Comparison of ENCODE assay signal across 22 cellular contexts in the genomic region with DNA sequence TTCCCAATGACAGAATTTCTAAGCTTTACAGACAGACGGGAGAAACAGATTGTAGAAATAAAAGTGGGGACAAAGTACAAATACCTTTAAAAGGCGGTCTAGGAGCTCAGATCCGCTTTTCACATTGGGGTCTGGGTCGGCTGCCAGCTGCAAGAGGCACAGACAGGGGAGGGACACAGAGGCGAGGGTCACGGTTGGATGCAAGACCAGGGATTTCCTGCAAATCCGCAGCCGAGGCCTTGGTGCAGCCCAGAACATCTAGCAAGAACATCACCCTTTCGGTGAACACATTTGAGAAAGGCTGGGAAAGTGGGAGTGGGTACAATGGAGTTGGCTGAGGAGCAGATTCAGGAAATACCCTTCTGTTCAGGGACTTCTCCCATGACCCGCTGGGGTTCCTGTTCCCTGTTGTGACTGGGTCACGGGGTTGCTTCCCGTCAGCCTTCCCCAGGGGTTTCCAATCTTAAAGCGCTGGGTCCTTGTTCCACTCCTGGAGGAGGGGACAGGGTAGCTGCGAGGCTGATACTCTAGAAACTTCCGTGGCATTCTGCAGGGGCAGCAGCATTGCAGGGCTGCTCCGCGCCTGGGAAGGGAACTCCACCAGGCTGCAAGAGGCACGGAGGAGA. TPM values are rescaled to one million over a fixed set of nuclear protein-coding genes. Genes with fewer than 3 reads are reported as not detected.
A peak's percentile ranks its signal among the peaks of the same experiment; 100 is the strongest.
DNase-seq lines count a peak whose midpoint lies in the region; ATAC-seq and TF ChIP-seq lines count a peak whose summit lies in the region.
"Had no signal": no experiment of that assay in that cellular context is flagged by ENCODE, and none has a peak within 500 bp of the region (broad histone marks: within the 10 kb centered on the region; RNA-seq: fewer than 3 reads in every experiment).

No MANE protein-coding gene starts in this region.

- H3K9me3 ChIP-seq in right atrium auricular region (no peaks in the 10 kb centered on the region), right lobe of liver (no peaks in the 10 kb centered on the region), spleen (peaks cover 0 to 9% (median 0%) of the 10 kb centered on the region in 8 donors)

- DNase-seq in left ventricle myocardium superior (peak; percentile 20), right atrium auricular region (ENCODE audit: low spot score) (no peak), endothelial cell (ENCODE audit: low spot score) (no peak), right lobe of liver (no peak), spleen (peak; percentile 68), NCI-H345 (lab: John Stamatoyannopoulos, UW) (no peak), NCI-H2081 treated with DMSO at 0.1 percent for 48 hours (lab: John Stamatoyannopoulos, UW) (no peak)
- no peak for DNase-seq in activated CD4-positive, CD25-positive, alpha-beta regulatory T cell (lab: John Stamatoyannopoulos, UW)
- DNase-seq: CD4-positive, alpha-beta T cell; CD8-positive, alpha-beta memory T cell; DMS 273 treated with DMSO at 0.1 percent for 48 hours; DMS79; EL; GDM1; GM23248; H7; HCEC 1CT had no signal

- H3K27me3 ChIP-seq in right atrium auricular region (no peaks in the 10 kb centered on the region), right lobe of liver (no peaks in the 10 kb centered on the region), spleen (replicated peaks in 1 of 7) (no peaks in the 10 kb centered on the region)
- H3K27me3 ChIP-seq: BLaER1 had no signal

- peak overlapping the region; percentile 38 for H3K4me3 Mint-ChIP-seq in endothelial cell (ENCODE audit: unreplicated experiment)
- H3K4me3 Mint-ChIP-seq: B cell; CD4-positive, alpha-beta T cell; CD8-positive, alpha-beta memory T cell had no signal

- ATAC-seq in left ventricle myocardium superior, result no peak
- peak; percentile 36 to 54 (median 46) for ATAC-seq in right lobe of liver
- ATAC-seq: GM12878 had no signal

- peaks cover 60% of the 10 kb centered on the region for H3K36me3 ChIP-seq in right atrium auricular region
- peaks cover 0 to 51% (median 25%) of the 10 kb centered on the region in 4 donors for H3K36me3 ChIP-seq in right lobe of liver
- H3K36me3 ChIP-seq in spleen, result peaks cover 6 to 97% (median 68%) of the 10 kb centered on the region in 6 donors

- H3K27ac Mint-ChIP-seq in endothelial cell (ENCODE audit: unreplicated experiment), result peak overlapping the region; percentile 68
- H3K27ac Mint-ChIP-seq: B cell; CD4-positive, alpha-beta T cell had no signal

- peaks cover 49% of the 10 kb centered on the region for H3K36me3 Mint-ChIP-seq in endothelial cell (ENCODE audit: low read depth, unreplicated experiment)

- peaks cover 11% of the 10 kb centered on the region for H3K27me3 Mint-ChIP-seq in endothelial cell (ENCODE audit: unreplicated experiment)
- H3K27me3 Mint-ChIP-seq: B cell; CD4-positive, alpha-beta T cell; CD8-positive, alpha-beta memory T cell had no signal

- H3K9me3 Mint-ChIP-seq in endothelial cell (ENCODE audit: unreplicated experiment), result no peaks in the 10 kb centered on the region
- H3K9me3 Mint-ChIP-seq: CD4-positive, alpha-beta T cell; CD8-positive, alpha-beta memory T cell had no signal

- no peaks in the 10 kb centered on the region for H3K4me1 ChIP-seq in right atrium auricular region
- no peaks in the 10 kb centered on the region for H3K4me1 ChIP-seq in right lobe of liver
- H3K4me1 ChIP-seq in spleen, result peaks cover 3 to 69% (median 42%) of the 10 kb centered on the region in 6 donors

- H3K4me3 ChIP-seq in right atrium auricular region, result no peak overlapping the region
- no peak overlapping the region for H3K4me3 ChIP-seq in right lobe of liver
- no peak overlapping the region for H3K4me3 ChIP-seq in spleen
- H3K4me3 ChIP-seq: BLaER1, GM12878, GM23248 had no signal

- no peak for TF ChIP-seq POLR2A in right lobe of liver (IDR thresholded peaks at IDR 0.05)
- TF ChIP-seq POLR2A in spleen (IDR thresholded peaks at IDR 0.05), result no peak

- TF ChIP-seq CTCF in right atrium auricular region (IDR thresholded peaks at IDR 0.05) (no peak), endothelial cell (IDR thresholded peaks at IDR 0.05; ENCODE audit: unreplicated experiment) (no peak), right lobe of liver (IDR thresholded peaks at IDR 0.05) (no peak), spleen (IDR thresholded peaks at IDR 0.05 in 8 of 11, conservative IDR thresholded peaks at IDR 0.05 in 3 of 11) (no peak)

- 77% methylated on average over 8 of the region's 18 CpGs for WGBS in right lobe of liver (ENCODE audit: insufficient coverage, low coverage, low lambda C conversion rate, missing lambda C conversion rate)
- WGBS in spleen, 5 donors, result 71 to 80% (median 73%) methylated on average over 18 of the region's 18 CpGs

- intact Hi-C loops in left ventricle myocardium superior (cut with micrococcal nuclease) (no loop called here), right lobe of liver (cut with DNase I) (no loop called here), spleen (cut with DNase I; ENCODE audit: low total_unique reads) (no loop called here)

- no peak overlapping the region for H3K27ac ChIP-seq in right atrium auricular region
- no peak overlapping the region for H3K27ac ChIP-seq in right lobe of liver
- H3K27ac ChIP-seq in spleen, result peak overlapping the region in 5 of 8 donors; percentile 9 to 51 (median 38)
- H3K27ac ChIP-seq: 22Rv1, BLaER1, C4-2B, GM23248 had no signal

- H3K4me1 Mint-ChIP-seq in endothelial cell (ENCODE audit: unreplicated experiment), result peaks cover 39% of the 10 kb centered on the region

RNA-seq across cellular contexts. Expression of a gene that starts 16.2 kb away (rescaled TPM):
- total RNA-seq in left ventricle myocardium superior, result 20.4 TPM
- 10 to 100 TPM; 22.1 to 26.5 TPM for total RNA-seq in right atrium auricular region
- 35.6 TPM for total RNA-seq in endothelial cell (ENCODE audit: unreplicated experiment)
- 10 to 100 TPM; 14.3 to 40.2 (median 23.4) TPM for total RNA-seq in right lobe of liver
- 10 to 100 TPM; 43.4 to 70.0 (median 55.5) TPM for total RNA-seq in spleen
- 10 to 100 TPM; 29.1 to 35.6 (median 32.9) TPM for polyA plus RNA-seq in spleen

Comparison
In these comparisons a context has a peak if more than half of its experiments do, and no peak if none do; other contexts are left out.
1. DNase-seq: peak in left ventricle myocardium superior (single experiment) and spleen (single experiment); none in right atrium auricular region (single experiment), endothelial cell (single experiment), right lobe of liver (0 of 3), NCI-H345 (single experiment), NCI-H2081 treated with DMSO at 0.1 percent for 48 hours (single experiment) and activated CD4-positive, CD25-positive, alpha-beta regulatory T cell (0 of 4).
2. H3K27ac ChIP-seq: peak in spleen (5 of 8); none in right atrium auricular region (0 of 2) and right lobe of liver (0 of 3).